ENCODE assay signal across 8 cellular contexts in genomic region chrX:49155243-49155899, GRCh38. TPM values are rescaled to one million over a fixed set of nuclear protein-coding genes. Genes with fewer than 3 reads are reported as not detected.
DNase-seq lines count a peak whose midpoint lies in the region; ATAC-seq and TF ChIP-seq lines count a peak whose summit lies in the region.

No MANE protein-coding gene starts in this region.

- in situ Hi-C loops in GM23248 (cut with MboI) = no loop called here

- intact Hi-C loops in CD4-positive, alpha-beta T cell (cut with DNase I, micrococcal nuclease) = no loop called here
- intact Hi-C loops in heart right ventricle (cut with DNase I) = loop anchor here in 1 of 10 donors (5.0 kb wide), 1 partner anchor 33 kb away; the partner anchor contains the start of gene GPKOW

- peaks cover 4% of the 10 kb centered on the region; the same call in 1 of the 2 replicates for H3K4me1 ChIP-seq in GM23248 (ENCODE audit: insufficient read depth)
- H3K4me1 ChIP-seq in adipocyte (ENCODE audit: control insufficient read depth, insufficient read depth, low read length) = no peaks in the 10 kb centered on the region
- H3K4me1 ChIP-seq in heart right ventricle = peaks cover 0 to 7% (median 0%) of the 10 kb centered on the region in 9 donors

- H3K9me3 Mint-ChIP-seq in CD4-positive, alpha-beta T cell = no peaks in the 10 kb centered on the region

- H3K4me3 Mint-ChIP-seq in CD4-positive, alpha-beta T cell = peak overlapping the region; percentile 94

- H3K36me3 ChIP-seq in GM23248 (ENCODE audit: low read depth) = no peaks in the 10 kb centered on the region
- H3K36me3 ChIP-seq in adipocyte (ENCODE audit: control insufficient read depth, insufficient read depth, low read length, severe bottlenecking) = no peaks in the 10 kb centered on the region
- H3K36me3 ChIP-seq in heart right ventricle = no peaks in the 10 kb centered on the region

- H3K9ac ChIP-seq in GM23248 = peak overlapping the region; percentile 97
- peak overlapping the region; percentile 81 for H3K9ac ChIP-seq in adipocyte (ENCODE audit: low read length)

- no peaks in the 10 kb centered on the region for H3K79me2 ChIP-seq in GM23248 (ENCODE audit: insufficient read depth)

- 2 to 4% methylated on average over 17 to 18 of the region's 18 CpGs for WGBS in GM23248 (ENCODE audit: low coverage in 1 of 2, low lambda C conversion rate in 2 of 2, missing lambda C conversion rate in 2 of 2), 2 experiments
- 2 to 4% methylated on average over 18 of the region's 18 CpGs for WGBS in heart right ventricle, 2 donors

- no peaks in the 10 kb centered on the region for H4K20me1 ChIP-seq in GM23248 (ENCODE audit: insufficient read depth)

- H3K27ac ChIP-seq in CD4-positive, alpha-beta T cell (ENCODE audit: low read depth, low read length) = peak overlapping the region; percentile 65
- peak overlapping the region; percentile 99 for H3K27ac ChIP-seq in GM23248
- peak overlapping the region; percentile 86 to 98 (median 94) for H3K27ac ChIP-seq in heart right ventricle

- CTCF ChIA-PET in CD4-positive, alpha-beta T cell (lab: Charles Lee) = interaction anchor here (0.6 to 1.6 kb wide), 11 partner anchors 8 to 114 kb away, joined by 3 to 15 read pairs (median 4); partner anchors contain the start of genes GPKOW, PLP2 and PPP1R3F

- H3K27me3 ChIP-seq in CD4-positive, alpha-beta T cell (ENCODE audit: control insufficient read depth, insufficient read depth, low read length) = no peaks in the 10 kb centered on the region
- H3K27me3 ChIP-seq in GM23248 (replicated peaks; ENCODE audit: insufficient read depth) (no peaks in the 10 kb centered on the region), adipocyte (replicated peaks; ENCODE audit: control insufficient read depth, insufficient read depth, low read length) (peaks cover 3% of the 10 kb centered on the region), heart right ventricle (no peaks in the 10 kb centered on the region)

- peak overlapping the region; percentile 99 for H3K27ac Mint-ChIP-seq in CD4-positive, alpha-beta T cell

- H3K36me3 Mint-ChIP-seq in CD4-positive, alpha-beta T cell (ENCODE audit: low read depth) = peaks cover 11% of the 10 kb centered on the region

- H3K9me3 ChIP-seq in CD4-positive, alpha-beta T cell (ENCODE audit: control insufficient read depth, low read length) = no peaks in the 10 kb centered on the region
- H3K9me3 ChIP-seq in GM23248 (ENCODE audit: low read depth) (no peaks in the 10 kb centered on the region), adipocyte (ENCODE audit: control insufficient read depth, low read length) (no peaks in the 10 kb centered on the region), heart right ventricle (no peaks in the 10 kb centered on the region)

- TF ChIP-seq CTCF in CD4-positive, alpha-beta T cell (IDR thresholded peaks at IDR 0.05) = no peak
- TF ChIP-seq CTCF in heart right ventricle (IDR thresholded peaks at IDR 0.05) = no peak

- peak overlapping the region; percentile 80 for H2AFZ ChIP-seq in GM23248

- no peaks in the 10 kb centered on the region for H3K9me2 ChIP-seq in GM23248 (ENCODE audit: insufficient read depth)

- no peaks in the 10 kb centered on the region for H3K27me3 Mint-ChIP-seq in CD4-positive, alpha-beta T cell

- peak in 3 of 10 experiments; percentile 12 to 20 (median 19) for DNase-seq in CD4-positive, alpha-beta T cell
- peak; percentile 79 for DNase-seq in GM23248
- peak; percentile 57 for DNase-seq in NCI-H69 (lab: John Stamatoyannopoulos, UW)
- peak; percentile 42 for DNase-seq in adipocyte (ENCODE audit: low read depth)
- peak in 1 of 2 donors; percentile 29 for DNase-seq in heart right ventricle
- peak; percentile 24 for DNase-seq in pulmonary artery endothelial cell (ENCODE audit: low read depth, low spot score)
- no peak for DNase-seq in activated CD4-positive, CD25-positive, alpha-beta regulatory T cell (lab: John Stamatoyannopoulos, UW)

- no peaks in the 10 kb centered on the region for H3F3A ChIP-seq in GM23248 (ENCODE audit: insufficient read depth)

- peaks cover 20% of the 10 kb centered on the region for H3K4me1 Mint-ChIP-seq in CD4-positive, alpha-beta T cell (ENCODE audit: low read depth)

- POLR2A ChIA-PET in CD4-positive, alpha-beta T cell (lab: Charles Lee) = interaction anchor here (0.6 to 2.9 kb wide), 19 partner anchors 9 to 1923 kb away, joined by 3 to 25 read pairs (median 5); partner anchors contain the start of genes CLCN5, GRIPAP1, HDAC6 and OTUD5

- peak; percentile 31 for ATAC-seq in CD4-positive, alpha-beta T cell (ENCODE audit: poor library complexity)
- ATAC-seq in heart right ventricle (peak in 7 of 8 donors; percentile 1 to 53 (median 31)), GM21737 (IDR thresholded peaks at IDR 0.05; ENCODE audit: unreplicated experiment) (no peak)

- H3K4me2 ChIP-seq in GM23248 (ENCODE audit: unreplicated experiment) = peak overlapping the region; percentile 90

- H3K4me3 ChIP-seq in GM23248 (peak overlapping the region; percentile 70), adipocyte (ENCODE audit: low read length) (peak overlapping the region; percentile 77), heart right ventricle (peak overlapping the region in 9 of 10 donors; percentile 44 to 70 (median 65))

RNA-seq across cellular contexts. Expression of gene MAGIX, which starts 7.2 kb away (rescaled TPM):
- total RNA-seq in CD4-positive, alpha-beta T cell = under 1 TPM; 0.89 to 0.93 TPM
- total RNA-seq in GM23248 (2014; rRNA removed; shearing (Covaris generic)) = 1.3 and 8.0 TPM in 2 replicates
- 1.1 and 1.5 TPM in 2 replicates for polyA plus RNA-seq in GM23248 (2016; fragmentation: Nextera tagmentation; extraction: Ambion mirVana)
- total RNA-seq in heart right ventricle = 1 to 10 TPM; 2.7 to 9.8 (median 4.0) TPM
- polyA plus RNA-seq in heart right ventricle = 10 to 100 TPM in 1 of 2 donors, 1 to 10 TPM in 1; 5.4 to 13.5 TPM
- 0.59 and 1.2 TPM in 2 replicates for total RNA-seq in pulmonary artery endothelial cell

RNA-seq across cellular contexts. Expression of gene PLP2, which starts 16.3 kb away (rescaled TPM):
- total RNA-seq in CD4-positive, alpha-beta T cell = 100 to 1,000 TPM; 124 to 128 TPM
- 62.3 and 62.5 TPM in 2 replicates for total RNA-seq in GM23248 (2014; rRNA removed; shearing (Covaris generic))
- polyA plus RNA-seq in GM23248 (2016; fragmentation: Nextera tagmentation; extraction: Ambion mirVana) (204 and 209 TPM in 2 replicates), heart right ventricle (100 to 1,000 TPM in 1 of 2 donors, 10 to 100 TPM in 1; 64.6 to 352 TPM)
- total RNA-seq in heart right ventricle (100 to 1,000 TPM in 1 of 10 donors, 10 to 100 TPM in 9; 20.3 to 157 (median 41.2) TPM), pulmonary artery endothelial cell (20.7 and 22.4 TPM in 2 replicates)

RNA-seq across cellular contexts. Expression of gene PRICKLE3, which starts 30.8 kb away (rescaled TPM):
- 1 to 10 TPM; 1.8 to 2.3 TPM for total RNA-seq in CD4-positive, alpha-beta T cell
- 9.0 and 10.8 TPM in 2 replicates for total RNA-seq in GM23248 (2014; rRNA removed; shearing (Covaris generic))
- 5.1 TPM in 2 replicates for polyA plus RNA-seq in GM23248 (2016; fragmentation: Nextera tagmentation; extraction: Ambion mirVana)
- 10 to 100 TPM in 3 of 10 donors, 1 to 10 TPM in 7; 6.6 to 14.8 (median 9.4) TPM for total RNA-seq in heart right ventricle
- polyA plus RNA-seq in heart right ventricle = 10 to 100 TPM in 1 of 2 donors, 1 to 10 TPM in 1; 8.8 to 10.8 TPM
- 4.7 and 6.2 TPM in 2 replicates for total RNA-seq in pulmonary artery endothelial cell

RNA-seq across cellular contexts. Expression of gene GPKOW, which starts 31.8 kb away (rescaled TPM):
- total RNA-seq in CD4-positive, alpha-beta T cell = 1 to 10 TPM; 8.9 to 9.6 TPM
- total RNA-seq in GM23248 (2014; rRNA removed; shearing (Covaris generic)) = 19.7 and 22.4 TPM in 2 replicates
- polyA plus RNA-seq in GM23248 (2016; fragmentation: Nextera tagmentation; extraction: Ambion mirVana) = 20.9 and 23.8 TPM in 2 replicates
- total RNA-seq in heart right ventricle = 10 to 100 TPM; 16.5 to 23.2 (median 20.0) TPM
- polyA plus RNA-seq in heart right ventricle = 10 to 100 TPM in 1 of 2 donors, 1 to 10 TPM in 1; 6.4 to 28.8 TPM
- total RNA-seq in pulmonary artery endothelial cell = 27.1 and 29.0 TPM in 2 replicates

RNA-seq across cellular contexts. Expression of gene SYP, which starts 44.6 kb away (rescaled TPM):
- under 1 TPM; 0.17 to 0.69 TPM for total RNA-seq in CD4-positive, alpha-beta T cell
- total RNA-seq in GM23248 (2014; rRNA removed; shearing (Covaris generic)) = 0.54 TPM in 1 of 2 replicates, not detected in the other
- polyA plus RNA-seq in GM23248 (2016; fragmentation: Nextera tagmentation; extraction: Ambion mirVana) (0.23 TPM in 1 of 2 replicates, not detected in the other), heart right ventricle (1 to 10 TPM; 1.9 to 2.9 TPM)
- total RNA-seq in heart right ventricle (1 to 10 TPM in 5 of 10 donors, under 1 TPM in 5; 0.59 to 2.0 (median 1.0) TPM), pulmonary artery endothelial cell (0.13 and 0.14 TPM in 2 replicates)

Comparison
In these comparisons a context has a peak if more than half of its experiments do, and no peak if none do; other contexts are left out.
1. DNase-seq: peak in GM23248 (single experiment), NCI-H69 (single experiment), adipocyte (single experiment) and pulmonary artery endothelial cell (single experiment); none in activated CD4-positive, CD25-positive, alpha-beta regulatory T cell (0 of 4).
2. Peak in every context shown above with its lines, with median percentiles within 50 percentile points of each other: H3K27ac ChIP-seq and H3K4me3 ChIP-seq.